Comparison of ENCODE assay signal across 26 cellular contexts in the genomic region with DNA sequence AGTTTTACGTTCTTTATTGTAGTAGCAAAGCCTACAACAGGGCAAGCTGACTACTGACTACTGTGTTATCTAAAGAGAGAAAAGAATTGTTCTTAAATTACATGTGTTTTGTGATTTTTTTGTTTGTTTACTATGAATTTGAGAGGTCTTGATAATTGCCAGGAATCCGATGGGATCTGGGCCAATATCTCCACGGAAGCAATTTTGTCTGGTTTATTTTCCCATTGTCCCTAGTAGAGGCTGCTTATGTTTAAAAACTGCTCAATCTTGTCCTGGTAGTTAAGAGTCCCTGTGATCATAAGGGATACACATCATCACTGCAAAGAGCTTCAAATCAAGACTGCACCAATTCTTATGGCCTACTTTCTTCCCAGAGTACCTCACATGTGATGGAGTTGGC.
DNase-seq lines count a peak whose midpoint lies in the region; ATAC-seq, FAIRE-seq and TF ChIP-seq lines count a peak whose summit lies in the region.
"Had no signal": no experiment of that assay in that cellular context is flagged by ENCODE, and none has a peak within 500 bp of the region (broad histone marks: within the 10 kb centered on the region; RNA-seq: fewer than 3 reads in every experiment).

No MANE protein-coding gene starts in this region.

- no peaks in the 10 kb centered on the region for H3K9me3 Mint-ChIP-seq in activated T-cell treated with anti-CD3 and anti-CD28 coated beads, Interleukin-2, amount 50 U/mL, for 72 hours
- no peaks in the 10 kb centered on the region for H3K9me3 Mint-ChIP-seq in activated T-cell treated with anti-CD3 and anti-CD28 coated beads, Interleukin-2, amount 50 U/mL, for 4 hours
- H3K9me3 Mint-ChIP-seq: activated CD4-positive, alpha-beta T cell treated with anti-CD3 and anti-CD28 coated beads, Interleukin-2, amount 10 ng/mL, durations not matched to agents 24 days and 14 days; activated T-cell treated with anti-CD3 and anti-CD28 coated beads, Interleukin-2, amount 50 U/mL, for 24 hours; CD8-positive, alpha-beta T cell; nephron progenitor cell had no signal

- peak overlapping the region; percentile 25 for H3K27ac Mint-ChIP-seq in activated T-cell treated with anti-CD3 and anti-CD28 coated beads, Interleukin-2, amount 50 U/mL, for 72 hours
- H3K27ac Mint-ChIP-seq: activated CD4-positive, alpha-beta T cell treated with anti-CD3 and anti-CD28 coated beads, Interleukin-2, amount 10 ng/mL, durations not matched to agents 24 days and 14 days; activated T-cell treated with anti-CD3 and anti-CD28 coated beads, Interleukin-2, amount 50 U/mL, for 24 hours; CD8-positive, alpha-beta T cell; nephron progenitor cell had no signal

- intact Hi-C loops in endothelial cell of umbilical vein (cut with micrococcal nuclease): loop anchor here (5.0 kb wide), 1 partner anchor 404 kb away; no protein-coding TSS in a partner anchor

- H3K36me3 ChIP-seq in endothelial cell of umbilical vein (ENCODE audit: control insufficient read depth in 2 of 2, extremely low read depth in 1 of 2, insufficient read depth in 2 of 2, low read length in 2 of 2): no peaks in the 10 kb centered on the region
- H3K36me3 ChIP-seq: brain microvascular endothelial cell, ovary, Peyer's patch, stomach, tibial artery had no signal

- H3K27me3 Mint-ChIP-seq in activated T-cell treated with anti-CD3 and anti-CD28 coated beads, Interleukin-2, amount 50 U/mL, for 72 hours (ENCODE audit: low read depth): no peaks in the 10 kb centered on the region
- H3K27me3 Mint-ChIP-seq in activated T-cell treated with anti-CD3 and anti-CD28 coated beads, Interleukin-2, amount 50 U/mL, for 4 hours (ENCODE audit: low read depth): no peaks in the 10 kb centered on the region
- H3K27me3 Mint-ChIP-seq: activated CD4-positive, alpha-beta T cell treated with anti-CD3 and anti-CD28 coated beads, Interleukin-2, amount 10 ng/mL, durations not matched to agents 24 days and 14 days; activated T-cell treated with anti-CD3 and anti-CD28 coated beads, Interleukin-2, amount 50 U/mL, for 24 hours had no signal

- H3K9me1 ChIP-seq in endothelial cell of umbilical vein (replicated peaks; ENCODE audit: control insufficient read depth, extremely low read depth, insufficient read depth, low read length): no peaks in the 10 kb centered on the region

- no peak for TF ChIP-seq POLR2A in endothelial cell of umbilical vein (IDR thresholded peaks at IDR 0.05; ENCODE audit: low read depth, low read length)

- peak overlapping the region; percentile 94 for H3K4me2 ChIP-seq in endothelial cell of umbilical vein (ENCODE audit: insufficient read depth, low read length)
- H3K4me2 ChIP-seq: A549 had no signal

- no peak for FAIRE-seq in endothelial cell of umbilical vein (lab: Jason Lieb, UNC)
- FAIRE-seq: A549 had no signal

- H3K79me2 ChIP-seq in endothelial cell of umbilical vein (ENCODE audit: control insufficient read depth, insufficient read depth, low read length): no peaks in the 10 kb centered on the region

- H2AFZ ChIP-seq in endothelial cell of umbilical vein (ENCODE audit: low read depth, low read length): peak overlapping the region; percentile 12

- POLR2A ChIA-PET in endothelial cell of umbilical vein (lab: Charles Lee): no interaction called here

- no peaks in the 10 kb centered on the region for H3K4me1 Mint-ChIP-seq in activated T-cell treated with anti-CD3 and anti-CD28 coated beads, Interleukin-2, amount 50 U/mL, for 72 hours (ENCODE audit: low read depth)
- H3K4me1 Mint-ChIP-seq in activated T-cell treated with anti-CD3 and anti-CD28 coated beads, Interleukin-2, amount 50 U/mL, for 4 hours (ENCODE audit: low read depth): no peaks in the 10 kb centered on the region

- no peak overlapping the region for H3K4me3 ChIP-seq in endothelial cell of umbilical vein (replicated peaks in 1 of 3; ENCODE audit: insufficient read depth in 1 of 3, low read depth in 1 of 3, low read length in 3 of 3)
- H3K4me3 ChIP-seq: A549, lung, ovary, Peyer's patch, skin epidermis, stomach, tibial artery had no signal

- no peaks in the 10 kb centered on the region for H3K27me3 ChIP-seq in endothelial cell of umbilical vein (ENCODE audit: control insufficient read depth in 2 of 2, insufficient read depth in 2 of 2, low read length in 2 of 2)
- H3K27me3 ChIP-seq: brain microvascular endothelial cell, ovary, Peyer's patch, stomach, tibial artery had no signal

- H3K9me3 ChIP-seq in endothelial cell of umbilical vein (replicated peaks; ENCODE audit: control insufficient read depth, insufficient read depth, low read length): no peaks in the 10 kb centered on the region
- H3K9me3 ChIP-seq: A549, ovary, Peyer's patch, stomach, tibial artery had no signal

- H3K4me1 ChIP-seq in endothelial cell of umbilical vein (ENCODE audit: control insufficient read depth, extremely low read depth, insufficient read depth, low read length): peaks cover 37% of the 10 kb centered on the region
- H3K4me1 ChIP-seq: A549, Peyer's patch had no signal

- TF ChIP-seq CTCF in endothelial cell of umbilical vein (IDR thresholded peaks at IDR 0.05; ENCODE audit: extremely low read depth in 1 of 2, insufficient read depth in 1 of 2, low read depth in 1 of 2, low read length in 2 of 2): no peak

- no peak overlapping the region for H3K9ac ChIP-seq in endothelial cell of umbilical vein (replicated peaks; ENCODE audit: extremely low read depth, insufficient read depth, low read length)

- dilution Hi-C loops in endothelial cell of umbilical vein (cut with MboI; ENCODE audit: extremely low pct_ligation_motif_present, low sequenced_read_pairs): no loop called here

- CTCF ChIA-PET in endothelial cell of umbilical vein (lab: Charles Lee): interaction anchor here (1.7 to 2.8 kb wide), 2 partner anchors 9 to 17 kb away, joined by 11 to 46 read pairs; no protein-coding TSS in a partner anchor

- no peak for ATAC-seq in activated T-cell treated with anti-CD3 and anti-CD28 coated beads, Interleukin-2, amount 50 U/mL, for 72 hours (replicated peaks in 1 of 2)
- no peak for ATAC-seq in activated T-cell treated with anti-CD3 and anti-CD28 coated beads, Interleukin-2, amount 50 U/mL, for 4 hours
- ATAC-seq in HG02981 (IDR thresholded peaks at IDR 0.05; ENCODE audit: unreplicated experiment) (no peak), HG03342 (IDR thresholded peaks at IDR 0.05; ENCODE audit: unreplicated experiment) (no peak)
- ATAC-seq: CD8-positive, alpha-beta T cell had no signal

- no peaks in the 10 kb centered on the region for H3K36me3 Mint-ChIP-seq in activated T-cell treated with anti-CD3 and anti-CD28 coated beads, Interleukin-2, amount 50 U/mL, for 72 hours (ENCODE audit: insufficient read depth in 2 of 2)
- no peaks in the 10 kb centered on the region for H3K36me3 Mint-ChIP-seq in activated T-cell treated with anti-CD3 and anti-CD28 coated beads, Interleukin-2, amount 50 U/mL, for 4 hours (ENCODE audit: insufficient read depth)
- H3K36me3 Mint-ChIP-seq: CD8-positive, alpha-beta T cell had no signal

- no peak overlapping the region for H3K4me3 Mint-ChIP-seq in activated T-cell treated with anti-CD3 and anti-CD28 coated beads, Interleukin-2, amount 50 U/mL, for 72 hours
- H3K4me3 Mint-ChIP-seq in activated T-cell treated with anti-CD3 and anti-CD28 coated beads, Interleukin-2, amount 50 U/mL, for 4 hours: no peak overlapping the region
- H3K4me3 Mint-ChIP-seq: activated CD4-positive, alpha-beta T cell treated with anti-CD3 and anti-CD28 coated beads, Interleukin-2, amount 10 ng/mL, durations not matched to agents 24 days and 14 days; activated T-cell treated with anti-CD3 and anti-CD28 coated beads, Interleukin-2, amount 50 U/mL, for 24 hours; CD8-positive, alpha-beta T cell; nephron progenitor cell had no signal

- no peak for DNase-seq in activated T-cell treated with anti-CD3 and anti-CD28 coated beads, Interleukin-2, amount 50 U/mL, for 72 hours
- DNase-seq in activated T-cell treated with anti-CD3 and anti-CD28 coated beads, Interleukin-2, amount 50 U/mL, for 4 hours: no peak
- DNase-seq in NCI-H69 (lab: John Stamatoyannopoulos, UW): peak; percentile 74
- peak; percentile 64 for DNase-seq in endothelial cell of umbilical vein (ENCODE audit: low read depth, low spot score)
- no peak for DNase-seq in kidney tubule cell (ENCODE audit: low spot score)
- DNase-seq in hippocampal formation (lab: John Stamatoyannopoulos, UW): no peak
- DNase-seq: activated CD4-positive, alpha-beta T cell treated with anti-CD3 and anti-CD28 coated beads, Interleukin-2, amount 10 ng/mL, durations not matched to agents 24 days and 14 days; activated naive CD4-positive, alpha-beta T cell; activated T-cell treated with anti-CD3 and anti-CD28 coated beads, Interleukin-2, amount 50 U/mL, for 24 hours; brain microvascular endothelial cell; CD8-positive, alpha-beta T cell; foreskin fibroblast; head of caudate nucleus; kidney glomerular epithelial cell; NCI-H1436 treated with DMSO at 0.1 percent for 48 hours; nephron progenitor cell; ovary; Peyer's patch; stimulated activated CD8-positive, alpha-beta memory T cell treated with anti-CD3 and anti-CD28 coated beads, Interleukin-4, amount 100 ng/mL, for 48 hours; stomach; tibial artery had no signal

- no TSS peak for BruUV-seq in endothelial cell of umbilical vein (replicated peaks; lab: Mats Ljungman, UMichigan)

- H3K27ac ChIP-seq in endothelial cell of umbilical vein (ENCODE audit: insufficient read depth, low read depth, low read length): peak overlapping the region; percentile 99
- H3K27ac ChIP-seq: A549, Peyer's patch, stomach, tibial artery had no signal

- no peaks in the 10 kb centered on the region for H4K20me1 ChIP-seq in endothelial cell of umbilical vein (replicated peaks; ENCODE audit: control insufficient read depth, extremely low read depth, insufficient read depth, low read length)

TF ChIP-seq in endothelial cell of umbilical vein, 7 proteins besides CTCF, POLR2A, EP300 and RAD21:
- TF ChIP-seq MYC (IDR thresholded peaks at IDR 0.05; ENCODE audit: low read depth, low read length) (no peak), FOS (IDR thresholded peaks at IDR 0.05; ENCODE audit: borderline replicate concordance, insufficient read depth, low read length) (no peak), POLR2AphosphoS5 (IDR thresholded peaks at IDR 0.05; ENCODE audit: insufficient read depth, low read depth, low read length) (no peak), MAX (IDR thresholded peaks at IDR 0.05; ENCODE audit: insufficient read depth, insufficient read length) (no peak), EZH2 (IDR thresholded peaks at IDR 0.05; ENCODE audit: borderline replicate concordance, low read depth, low read length, severe bottlenecking) (no peak), JUN (IDR thresholded peaks at IDR 0.05; ENCODE audit: borderline replicate concordance, insufficient read depth, insufficient read length, low read depth) (no peak), GATA2 (IDR thresholded peaks at IDR 0.05; ENCODE audit: insufficient read depth, insufficient read length, low read depth, low read length) (no peak)
TF ChIP-seq in endothelial cell of umbilical vein: peak in this region for 0.

Comparison
In these comparisons a context has a peak if more than half of its experiments do, and no peak if none do; other contexts are left out.
1. DNase-seq: peak in NCI-H69 (single experiment) and endothelial cell of umbilical vein (single experiment); none in activated T-cell treated with anti-CD3 and anti-CD28 coated beads, Interleukin-2, amount 50 U/mL, for 72 hours (0 of 2), activated T-cell treated with anti-CD3 and anti-CD28 coated beads, Interleukin-2, amount 50 U/mL, for 4 hours (single experiment), kidney tubule cell (single experiment) and hippocampal formation (0 of 2).